In genomic region chr10:119306964-119307363, GRCh38 we compare ENCODE assay signal across 9 cellular contexts.
DNase-seq lines count a peak whose midpoint lies in the region; TF ChIP-seq lines count a peak whose summit lies in the region.
"Had no signal": no experiment of that assay in that cellular context is flagged by ENCODE, and none has a peak within 500 bp of the region (broad histone marks: within the 10 kb centered on the region; RNA-seq: fewer than 3 reads in every experiment).

No MANE protein-coding gene starts in this region.

- DNase-seq in GM06990 (ENCODE audit: extremely low read depth, insufficient read length) (no peak), Karpas-422 (no peak), ascending aorta (ENCODE audit: low spot score in 2 of 2) (no peak), putamen (ENCODE audit: low spot score) (no peak), NCI-H146 treated with DMSO at 0.1 percent for 48 hours (lab: John Stamatoyannopoulos, UW; ENCODE audit: unreplicated experiment) (no peak), GM10266 (ENCODE audit: extremely low spot score) (no peak), SIG-M5 (lab: John Stamatoyannopoulos, UW) (no peak)
- DNase-seq: hippocampal formation had no signal

- intact Hi-C loops in ascending aorta (cut with DNase I), result loop anchor here (2.0 kb wide), 1 partner anchor 100 kb away; the partner anchor contains the start of gene GRK5

- H3K36me3 ChIP-seq in GM06990 (ENCODE audit: control insufficient read depth, insufficient read depth, low read length), result no peaks in the 10 kb centered on the region; the same call in 1 of the 2 replicates
- no peaks in the 10 kb centered on the region for H3K36me3 ChIP-seq in Karpas-422 (ENCODE audit: insufficient read depth, low read length)
- no peaks in the 10 kb centered on the region for H3K36me3 ChIP-seq in ascending aorta
- H3K36me3 ChIP-seq in rectal smooth muscle tissue (ENCODE audit: control insufficient read depth, insufficient read depth, low read length), result no peaks in the 10 kb centered on the region

- H2AFZ ChIP-seq in Karpas-422 (ENCODE audit: low read length), result no peak overlapping the region

- H3K9me3 ChIP-seq in Karpas-422 (ENCODE audit: low read length) (no peaks in the 10 kb centered on the region), ascending aorta (no peaks in the 10 kb centered on the region)

- peak overlapping the region; percentile 74 for H3K4me2 ChIP-seq in Karpas-422 (ENCODE audit: low read depth, low read length, poor library complexity, severe bottlenecking)

- H3K9ac ChIP-seq in Karpas-422 (ENCODE audit: low read length), result peak overlapping the region; percentile 28; the same call in 1 of the 2 replicates
- no peak overlapping the region for H3K9ac ChIP-seq in rectal smooth muscle tissue (ENCODE audit: low read length)

- no peaks in the 10 kb centered on the region for H3K79me2 ChIP-seq in Karpas-422 (ENCODE audit: low read length)

- H3K4me1 ChIP-seq in Karpas-422 (ENCODE audit: low read length) (peaks cover 57% of the 10 kb centered on the region), ascending aorta (peaks cover 32 to 80% of the 10 kb centered on the region in 2 donors), rectal smooth muscle tissue (ENCODE audit: control insufficient read depth, insufficient read depth, low read length) (peaks cover 24% of the 10 kb centered on the region)

- H4K20me1 ChIP-seq in Karpas-422 (ENCODE audit: insufficient read depth, low read depth, low read length), result peaks cover 7% of the 10 kb centered on the region; the same call in 1 of the 2 replicates

- H3K27me3 ChIP-seq in GM06990 (replicated peaks; ENCODE audit: control insufficient read depth, insufficient read depth, low read length) (no peaks in the 10 kb centered on the region), Karpas-422 (ENCODE audit: low read length) (no peaks in the 10 kb centered on the region), ascending aorta (no peaks in the 10 kb centered on the region), rectal smooth muscle tissue (ENCODE audit: control insufficient read depth, insufficient read depth, low read length) (no peaks in the 10 kb centered on the region)

- no peaks in the 10 kb centered on the region for H3K9me2 ChIP-seq in Karpas-422 (replicated peaks; ENCODE audit: insufficient read depth, low read length)

- no peak for TF ChIP-seq CTCF in GM06990 (IDR thresholded peaks at IDR 0.05; ENCODE audit: insufficient read depth, low read length, poor library complexity, severe bottlenecking)
- no peak for TF ChIP-seq CTCF in ascending aorta (IDR thresholded peaks at IDR 0.05)
- no peak for TF ChIP-seq CTCF in GM10266 (IDR thresholded peaks at IDR 0.05; ENCODE audit: control insufficient read depth, insufficient read depth, low read depth, missing control alignments)

- H3K4me3 ChIP-seq in GM06990 (replicated peaks; ENCODE audit: low read depth, low read length) (peak overlapping the region; percentile 65), Karpas-422 (ENCODE audit: low read length) (peak overlapping the region; percentile 60), ascending aorta (peak overlapping the region in 1 of 2 donors; percentile 28), rectal smooth muscle tissue (ENCODE audit: low read length) (no peak overlapping the region)

- H3K27ac ChIP-seq in Karpas-422 (ENCODE audit: low read length), result peak overlapping the region; percentile 93
- H3K27ac ChIP-seq in ascending aorta, result peak overlapping the region; percentile 85 to 95
- peak overlapping the region; percentile 75 for H3K27ac ChIP-seq in rectal smooth muscle tissue (ENCODE audit: low read depth, low read length)
